Comparison of ENCODE assay signal across 9 cellular contexts in the genomic region with DNA sequence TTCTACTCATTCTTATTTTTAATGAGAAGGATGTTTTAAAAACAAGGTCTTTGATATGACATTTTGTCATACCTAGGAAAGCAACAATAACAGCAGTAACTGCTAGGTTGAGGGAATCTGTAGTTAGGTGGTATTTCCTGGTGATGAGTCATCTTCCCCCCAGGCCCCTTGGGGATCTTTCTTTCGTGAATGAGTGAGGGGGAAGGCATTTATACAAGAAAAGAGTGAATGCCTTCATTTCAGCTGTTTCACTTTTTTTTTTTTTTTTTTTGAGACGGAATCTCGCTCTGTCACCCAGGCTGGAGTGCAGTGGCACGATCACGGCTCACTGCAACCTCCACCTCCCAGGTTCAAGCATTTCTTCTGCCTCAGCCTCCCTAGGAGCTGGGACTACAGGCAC.
DNase-seq lines count a peak whose midpoint lies in the region; ATAC-seq lines count a peak whose summit lies in the region.
"Had no signal": no experiment of that assay in that cellular context is flagged by ENCODE, and none has a peak within 500 bp of the region (broad histone marks: within the 10 kb centered on the region; RNA-seq: fewer than 3 reads in every experiment).

No MANE protein-coding gene starts in this region.

- ATAC-seq in HG03175 (IDR thresholded peaks at IDR 0.05; ENCODE audit: unreplicated experiment) = peak; percentile 39
- no peak for ATAC-seq in HG02678 (IDR thresholded peaks at IDR 0.05; ENCODE audit: unreplicated experiment)

- no peaks in the 10 kb centered on the region for H3K9me3 Mint-ChIP-seq in T-helper 2 cell treated with Interferon-gamma antibody and Interleukin-4, amounts not matched to agents 5 μg/mL and 100 μg/mL, for 36 hours

- H3K27me3 ChIP-seq in adipocyte (replicated peaks; ENCODE audit: control insufficient read depth, insufficient read depth, low read length) = no peaks in the 10 kb centered on the region

- DNase-seq in ACHN (peak; percentile 61), adipocyte (ENCODE audit: low read depth) (peak; percentile 81), islet precursor cell (peak; percentile 90), SKM-1 (lab: John Stamatoyannopoulos, UW; ENCODE audit: unreplicated experiment) (no peak)
- no peak for DNase-seq in activated CD4-positive, alpha-beta T cell treated with anti-CD3 and anti-CD28 coated beads, Interleukin-2, amount 50 U/mL, for 1 hour
- no peak for DNase-seq in T-helper 2 cell treated with Interferon-gamma antibody and Interleukin-4, amounts not matched to agents 5 μg/mL and 100 μg/mL, for 36 hours (ENCODE audit: low spot score)
- DNase-seq: T-helper 1 cell had no signal

- peaks cover 61% of the 10 kb centered on the region for H3K4me1 ChIP-seq in adipocyte (ENCODE audit: control insufficient read depth, insufficient read depth, low read length)

- in situ Hi-C loops in ACHN (cut with HindIII; ENCODE audit: low pct_ligation_motif_present, low pct_unique_long_range_greater_than_20kb, low sequenced_read_pairs) = no loop called here

- no peak overlapping the region for H3K27ac Mint-ChIP-seq in T-helper 2 cell treated with Interferon-gamma antibody and Interleukin-4, amounts not matched to agents 5 μg/mL and 100 μg/mL, for 36 hours

- H3K36me3 ChIP-seq in adipocyte (ENCODE audit: control insufficient read depth, insufficient read depth, low read length, severe bottlenecking) = no peaks in the 10 kb centered on the region

- H3K4me1 Mint-ChIP-seq in T-helper 2 cell treated with Interferon-gamma antibody and Interleukin-4, amounts not matched to agents 5 μg/mL and 100 μg/mL, for 36 hours (ENCODE audit: low read depth) = peaks cover 14% of the 10 kb centered on the region

- H3K27me3 Mint-ChIP-seq in T-helper 2 cell treated with Interferon-gamma antibody and Interleukin-4, amounts not matched to agents 5 μg/mL and 100 μg/mL, for 36 hours (ENCODE audit: low read depth) = no peaks in the 10 kb centered on the region

- H3K4me3 ChIP-seq in adipocyte (ENCODE audit: low read length) = peak overlapping the region; percentile 38

- no peaks in the 10 kb centered on the region for H3K9me3 ChIP-seq in adipocyte (ENCODE audit: control insufficient read depth, low read length)

- H3K9ac ChIP-seq in adipocyte (ENCODE audit: low read length) = peak overlapping the region; percentile 40

- H3K36me3 Mint-ChIP-seq in T-helper 2 cell treated with Interferon-gamma antibody and Interleukin-4, amounts not matched to agents 5 μg/mL and 100 μg/mL, for 36 hours (ENCODE audit: low read depth) = peaks cover 5% of the 10 kb centered on the region

- no peak overlapping the region for H3K4me3 Mint-ChIP-seq in T-helper 2 cell treated with Interferon-gamma antibody and Interleukin-4, amounts not matched to agents 5 μg/mL and 100 μg/mL, for 36 hours

Comparison
In these comparisons a context has a peak if more than half of its experiments do, and no peak if none do; other contexts are left out.
1. DNase-seq: peak in ACHN (single experiment), adipocyte (single experiment) and islet precursor cell (single experiment); none in SKM-1 (single experiment), activated CD4-positive, alpha-beta T cell treated with anti-CD3 and anti-CD28 coated beads, Interleukin-2, amount 50 U/mL, for 1 hour (single experiment) and T-helper 2 cell treated with Interferon-gamma antibody and Interleukin-4, amounts not matched to agents 5 μg/mL and 100 μg/mL, for 36 hours (single experiment).